In genomic region chr9:107660976-107661375, GRCh38 we compare ENCODE assay signal across 11 cellular contexts.
"Had no signal": no experiment of that assay in that cellular context is flagged by ENCODE, and none has a peak within 500 bp of the region (broad histone marks: within the 10 kb centered on the region; RNA-seq: fewer than 3 reads in every experiment).

No MANE protein-coding gene starts in this region.

- H3K27ac ChIP-seq: GM23248 had no signal

- H3K36me3 ChIP-seq: HAP-1 had no signal

- FAIRE-seq: H1, H54 had no signal

- ATAC-seq: GM23338, HCT116 had no signal

- H3K9me3 ChIP-seq: HAP-1 had no signal

- H2AFZ ChIP-seq: GM23248, GM23338 had no signal

- H3K9ac ChIP-seq: GM23248 had no signal

- H3K4me2 ChIP-seq: GM23338 had no signal

- H3K4me3 ChIP-seq: GM23248, GM23338, HAP-1 had no signal

- DNase-seq: GM23248, GOT3, H7, H9, HCEC 1CT, HFFc6 had no signal
